ENCODE assay signal across 16 cellular contexts in genomic region chr14:68328509-68328908, GRCh38.
DNase-seq lines count a peak whose midpoint lies in the region; ATAC-seq and TF ChIP-seq lines count a peak whose summit lies in the region.
"Had no signal": no experiment of that assay in that cellular context is flagged by ENCODE, and none has a peak within 500 bp of the region (broad histone marks: within the 10 kb centered on the region; RNA-seq: fewer than 3 reads in every experiment).

No MANE protein-coding gene starts in this region.

- no peaks in the 10 kb centered on the region for H3K27me3 Mint-ChIP-seq in endodermal cell (ENCODE audit: insufficient read depth)

- H3K4me3 ChIP-seq in A673 (ENCODE audit: low read depth, low read length, poor library complexity, severe bottlenecking) = no peak overlapping the region
- H3K4me3 ChIP-seq in endodermal cell (ENCODE audit: low read length) = no peak overlapping the region

- no peak for DNase-seq in A673 (ENCODE audit: low spot score)
- no peak for DNase-seq in pons (ENCODE audit: low spot score)
- no peak for DNase-seq in putamen (ENCODE audit: low spot score)
- no peak for DNase-seq in endodermal cell
- DNase-seq: activated CD4-positive, alpha-beta T cell treated with anti-CD3 and anti-CD28 coated beads for 1 hour; foreskin melanocyte; left colon; NCI-H187; nucleus accumbens; stimulated activated CD4-positive, alpha-beta T cell treated with anti-CD3 and anti-CD28 coated beads, Interleukin-2, amount 100 ng/mL, for 48 hours; T-helper 9 cell had no signal

- H3K27ac ChIP-seq in A673 (ENCODE audit: low read depth, low read length, poor library complexity, severe bottlenecking) (no peak overlapping the region), endodermal cell (ENCODE audit: low read depth, low read length) (no peak overlapping the region)

- no peaks in the 10 kb centered on the region for H3K36me3 Mint-ChIP-seq in endodermal cell (ENCODE audit: low read depth)

- H3K27ac Mint-ChIP-seq in endodermal cell = no peak overlapping the region

- no peaks in the 10 kb centered on the region for H3K27me3 ChIP-seq in A673 (replicated peaks; ENCODE audit: insufficient read depth, low read depth, low read length, poor library complexity)
- H3K27me3 ChIP-seq in endodermal cell (ENCODE audit: control insufficient read depth, insufficient read depth, low read length, poor library complexity, severe bottlenecking) = no peaks in the 10 kb centered on the region

- POLR2A ChIA-PET in A673 (lab: Charles Lee; ENCODE audit: low non-redundant PET) = no interaction called here

- no peaks in the 10 kb centered on the region for H3K9me3 Mint-ChIP-seq in endodermal cell

- H3K4me3 Mint-ChIP-seq in endodermal cell = no peak overlapping the region

- BruUV-seq in A673 (replicated peaks; lab: Mats Ljungman, UMichigan) = no TSS peak

- ATAC-seq in GM18502 (IDR thresholded peaks at IDR 0.05; ENCODE audit: poor library complexity, unreplicated experiment) (peak; percentile 77), GM19455 (IDR thresholded peaks at IDR 0.05; ENCODE audit: unreplicated experiment) (peak; percentile 63), HG02870 (IDR thresholded peaks at IDR 0.05; ENCODE audit: unreplicated experiment) (peak; percentile 81), HG03460 (IDR thresholded peaks at IDR 0.05; ENCODE audit: unreplicated experiment) (peak; percentile 71)
- ATAC-seq: HCT116, left colon had no signal

- CTCF ChIA-PET in A673 (lab: Charles Lee) = no interaction called here

- no peak overlapping the region for H3K9ac ChIP-seq in endodermal cell (ENCODE audit: extremely low read depth, low read length, poor library complexity, severe bottlenecking)

- H3K9me3 ChIP-seq in A673 (ENCODE audit: low read depth, low read length, poor library complexity, severe bottlenecking) = no peaks in the 10 kb centered on the region
- H3K9me3 ChIP-seq in endodermal cell (ENCODE audit: control insufficient read depth, low read length) = no peaks in the 10 kb centered on the region

- 94 to 100% methylated on average over 1 to 3 of the region's 3 CpGs for WGBS in endodermal cell (ENCODE audit: insufficient coverage in 1 of 2, insufficient read length in 1 of 2), 2 experiments

- peaks cover 5% of the 10 kb centered on the region for H3K4me1 Mint-ChIP-seq in endodermal cell

- H3K4me1 ChIP-seq in A673 (ENCODE audit: insufficient read depth, low read length, poor library complexity, severe bottlenecking) = no peaks in the 10 kb centered on the region
- no peaks in the 10 kb centered on the region for H3K4me1 ChIP-seq in endodermal cell (ENCODE audit: control insufficient read depth, insufficient read depth, low read length)

- H3K36me3 ChIP-seq in A673 (ENCODE audit: insufficient read depth, low read length, poor library complexity, severe bottlenecking) = no peaks in the 10 kb centered on the region
- no peaks in the 10 kb centered on the region for H3K36me3 ChIP-seq in endodermal cell (ENCODE audit: control insufficient read depth, insufficient read depth, low read length)

- intact Hi-C loops in A673 (cut with micrococcal nuclease; ENCODE audit: unreplicated experiment) = no loop called here

- TF ChIP-seq CTCF in A673 (conservative IDR thresholded peaks at IDR 0.05; ENCODE audit: low read depth, low read length) = no peak
- TF ChIP-seq CTCF in endodermal cell (conservative IDR thresholded peaks at IDR 0.05) = no peak
